Comparison of ENCODE assay signal across 9 cellular contexts in the genomic region with DNA sequence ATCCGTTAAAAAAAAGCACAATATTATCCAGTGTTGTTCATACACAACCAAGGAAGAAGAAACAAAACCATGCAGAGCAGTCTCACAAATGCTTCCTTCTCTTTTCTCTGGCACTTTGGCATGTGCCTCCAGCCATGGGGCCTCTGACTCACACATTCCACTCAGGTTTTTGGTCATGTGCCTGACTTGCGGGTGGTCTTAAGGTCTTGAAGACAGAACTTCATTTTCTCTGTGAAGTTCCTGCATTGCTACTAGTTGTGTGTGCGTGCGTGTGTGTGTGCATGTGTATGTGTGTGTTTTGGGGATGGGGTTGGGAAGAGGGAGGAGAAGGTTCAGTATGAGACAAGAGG.
DNase-seq lines count a peak whose midpoint lies in the region; ATAC-seq and TF ChIP-seq lines count a peak whose summit lies in the region.
"Had no signal": no experiment of that assay in that cellular context is flagged by ENCODE, and none has a peak within 500 bp of the region (broad histone marks: within the 10 kb centered on the region; RNA-seq: fewer than 3 reads in every experiment).

No MANE protein-coding gene starts in this region.

- DNase-seq in NT2/D1 (ENCODE audit: low read depth, low spot score) (peak; percentile 23), epidermal melanocyte (ENCODE audit: insufficient read length, low spot score) (peak; percentile 65), mucosa of descending colon (peak in 2 of 3 donors; percentile 23 to 31), prostate gland (ENCODE audit: low spot score) (no peak), colonic mucosa (no peak)
- DNase-seq in stimulated activated CD4-positive, alpha-beta T cell treated with anti-CD3 and anti-CD28 coated beads, Interleukin-4, amount 100 ng/mL, for 24 hours = no peak
- DNase-seq: DMS153 had no signal

- H3K9ac ChIP-seq in BLaER1 treated with 17β-estradiol and CSF1 and Interleukin-3, amounts not matched to agents 10 nM and 100 nM = peak overlapping the region in 4 of 11 experiments; percentile 2 to 52 (median 36); a peak in 3 of 22 replicates
- H3K9ac ChIP-seq in NT2/D1 (ENCODE audit: insufficient read length, low read depth) = no peak overlapping the region
- no peak overlapping the region for H3K9ac ChIP-seq in colonic mucosa (ENCODE audit: low read depth in 2 of 2, low read length in 2 of 2)

- TF ChIP-seq CTCF in mucosa of descending colon (IDR thresholded peaks at IDR 0.05) = no peak
- no peak for TF ChIP-seq CTCF in prostate gland (IDR thresholded peaks at IDR 0.05)
- no peak for TF ChIP-seq CTCF in colonic mucosa (IDR thresholded peaks at IDR 0.05)

- H3K27me3 ChIP-seq in BLaER1 treated with 17β-estradiol and CSF1 and Interleukin-3, amounts not matched to agents 10 nM and 100 nM = no peaks in the 10 kb centered on the region
- H3K27me3 ChIP-seq in NT2/D1 (ENCODE audit: insufficient read depth, insufficient read length) = no peaks in the 10 kb centered on the region
- no peaks in the 10 kb centered on the region for H3K27me3 ChIP-seq in prostate gland (replicated peaks; ENCODE audit: insufficient read depth)
- no peaks in the 10 kb centered on the region for H3K27me3 ChIP-seq in colonic mucosa

- H4K20me1 ChIP-seq in BLaER1 treated with 17β-estradiol and CSF1 and Interleukin-3, amounts not matched to agents 10 nM and 100 nM = no peaks in the 10 kb centered on the region

- peak overlapping the region in 1 of 10 experiments; percentile 13; a peak in 2 of 20 replicates for H3K4me3 ChIP-seq in BLaER1 treated with 17β-estradiol and CSF1 and Interleukin-3, amounts not matched to agents 10 nM and 100 nM
- no peak overlapping the region for H3K4me3 ChIP-seq in NT2/D1 (ENCODE audit: insufficient read length, low read depth)
- no peak overlapping the region for H3K4me3 ChIP-seq in mucosa of descending colon
- H3K4me3 ChIP-seq in prostate gland = no peak overlapping the region
- no peak overlapping the region for H3K4me3 ChIP-seq in colonic mucosa

- peaks cover 0 to 80% (median 33%) of the 10 kb centered on the region in 10 experiments; a peak in 16 of 20 replicates for H3K4me1 ChIP-seq in BLaER1 treated with 17β-estradiol and CSF1 and Interleukin-3, amounts not matched to agents 10 nM and 100 nM
- H3K4me1 ChIP-seq in NT2/D1 (ENCODE audit: insufficient read depth, insufficient read length) (no peaks in the 10 kb centered on the region), mucosa of descending colon (ENCODE audit: low read depth) (no peaks in the 10 kb centered on the region), prostate gland (replicated peaks) (no peaks in the 10 kb centered on the region), colonic mucosa (no peaks in the 10 kb centered on the region)

- no peaks in the 10 kb centered on the region for H3K36me3 ChIP-seq in BLaER1 treated with 17β-estradiol and CSF1 and Interleukin-3, amounts not matched to agents 10 nM and 100 nM
- H3K36me3 ChIP-seq in NT2/D1 (ENCODE audit: insufficient read depth, insufficient read length, low read length) (no peaks in the 10 kb centered on the region), mucosa of descending colon (ENCODE audit: low read depth) (no peaks in the 10 kb centered on the region), prostate gland (no peaks in the 10 kb centered on the region), colonic mucosa (no peaks in the 10 kb centered on the region)

- no peak for TF ChIP-seq POLR2A in prostate gland (IDR thresholded peaks at IDR 0.05)

- intact Hi-C loops in mucosa of descending colon (cut with DNase I, micrococcal nuclease) = no loop called here
- intact Hi-C loops in prostate gland (cut with DNase I) = no loop called here
- intact Hi-C loops in colonic mucosa (cut with DNase I) = no loop called here

- no peak for ATAC-seq in mucosa of descending colon
- no peak for ATAC-seq in HG03565 (IDR thresholded peaks at IDR 0.05; ENCODE audit: unreplicated experiment)

- H3K27ac ChIP-seq in BLaER1 treated with 17β-estradiol and CSF1 and Interleukin-3, amounts not matched to agents 10 nM and 100 nM = peak overlapping the region in 8 of 11 experiments; percentile 28 to 81 (median 56); a peak in 14 of 22 replicates
- H3K27ac ChIP-seq in prostate gland (no peak overlapping the region), colonic mucosa (no peak overlapping the region)

- H3K4me2 ChIP-seq in BLaER1 treated with 17β-estradiol and CSF1 and Interleukin-3, amounts not matched to agents 10 nM and 100 nM = peak overlapping the region in 10 of 11 experiments; percentile 11 to 84 (median 66); a peak in 18 of 22 replicates

- H3K9me3 ChIP-seq in BLaER1 treated with 17β-estradiol and CSF1 and Interleukin-3, amounts not matched to agents 10 nM and 100 nM (replicated peaks in 1 of 11) = peaks cover 0 to 12% (median 0%) of the 10 kb centered on the region in 11 experiments; a peak in 6 of 22 replicates
- H3K9me3 ChIP-seq in NT2/D1 (ENCODE audit: insufficient read depth, low read length) (no peaks in the 10 kb centered on the region), mucosa of descending colon (no peaks in the 10 kb centered on the region), prostate gland (no peaks in the 10 kb centered on the region), colonic mucosa (no peaks in the 10 kb centered on the region)

- WGBS in prostate gland = 69% methylated on average over 4 of the region's 4 CpGs

Comparison
In these comparisons a context has a peak if more than half of its experiments do, and no peak if none do; other contexts are left out.
1. H3K27ac ChIP-seq: peak in BLaER1 treated with 17β-estradiol and CSF1 and Interleukin-3, amounts not matched to agents 10 nM and 100 nM (8 of 11); none in prostate gland (0 of 2) and colonic mucosa (single experiment).
2. DNase-seq: peak in NT2/D1 (single experiment), epidermal melanocyte (single experiment) and mucosa of descending colon (2 of 3); none in prostate gland (single experiment), stimulated activated CD4-positive, alpha-beta T cell treated with anti-CD3 and anti-CD28 coated beads, Interleukin-4, amount 100 ng/mL, for 24 hours (single experiment) and colonic mucosa (single experiment).